Comparison of ENCODE assay signal across 26 cellular contexts in the genomic region with DNA sequence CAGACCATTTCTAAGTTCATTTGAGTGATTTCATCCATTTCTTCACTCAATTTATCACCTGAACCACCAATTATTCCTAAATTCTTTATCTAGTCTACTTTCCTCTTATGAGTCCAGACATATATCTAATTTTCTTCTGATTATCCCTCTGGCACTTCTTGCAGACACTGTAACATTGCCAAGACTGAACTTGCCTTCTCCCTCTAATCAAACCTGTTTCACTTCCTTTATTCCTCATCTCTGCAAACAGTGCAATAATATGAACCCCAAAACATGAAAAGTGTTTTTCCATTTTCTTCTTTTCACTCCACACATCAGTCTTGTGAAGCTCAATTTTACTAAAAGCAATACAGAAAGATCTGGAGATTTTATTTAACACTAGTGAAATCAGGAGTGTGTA. TPM values are rescaled to one million over a fixed set of nuclear protein-coding genes. Genes with fewer than 3 reads are reported as not detected.
"Had no signal": no experiment of that assay in that cellular context is flagged by ENCODE, and none has a peak within 500 bp of the region (broad histone marks: within the 10 kb centered on the region; RNA-seq: fewer than 3 reads in every experiment).

No MANE protein-coding gene starts in this region.

- H3K4me1 ChIP-seq: SJCRH30 had no signal

- H3K9ac ChIP-seq: KMS-11 had no signal

- H3K4me2 ChIP-seq: KMS-11 had no signal

- DNase-seq: Kasumi-1, MM.1S, NCI-H1092 treated with DMSO at 0.1 percent for 48 hours, NCI-H1436, NCI-H187, NCI-H2029, NCI-H2081 treated with DMSO at 0.1 percent for 48 hours, NCI-H2171, NCI-H226, NCI-H446, NCI-H510A, NCI-H524 treated with DMSO at 0.1 percent for 48 hours, NCI-H69, NCI-H774, PC-3, SHP77 treated with DMSO at 0.1 percent for 48 hours, SJCRH30 had no signal

- ATAC-seq: K562, Panc1, PC-3, Right ventricle myocardium inferior, SK-N-SH treated with all-trans-retinoic acid at 6 μM for 48 hours had no signal

- H3K36me3 ChIP-seq: SJCRH30 had no signal

- H3K4me3 ChIP-seq: K562, SJCRH30 had no signal

- FAIRE-seq: HTR-8/SVneo, K562 had no signal

- H3K9me3 ChIP-seq: SJCRH30 had no signal

- H3K27ac ChIP-seq: HL-60, KMS-11, SJCRH30 had no signal

- H3K27me3 ChIP-seq: SJCRH30 had no signal

RNA-seq across cellular contexts. Expression of a gene that starts 37.8 kb away (rescaled TPM):
- total RNA-seq: K562, OCI-LY7 had no signal
- polyA plus RNA-seq: IgD-negative memory B cell, K562 had no signal
